Comparison of ENCODE assay signal across 10 cellular contexts in the genomic region with DNA sequence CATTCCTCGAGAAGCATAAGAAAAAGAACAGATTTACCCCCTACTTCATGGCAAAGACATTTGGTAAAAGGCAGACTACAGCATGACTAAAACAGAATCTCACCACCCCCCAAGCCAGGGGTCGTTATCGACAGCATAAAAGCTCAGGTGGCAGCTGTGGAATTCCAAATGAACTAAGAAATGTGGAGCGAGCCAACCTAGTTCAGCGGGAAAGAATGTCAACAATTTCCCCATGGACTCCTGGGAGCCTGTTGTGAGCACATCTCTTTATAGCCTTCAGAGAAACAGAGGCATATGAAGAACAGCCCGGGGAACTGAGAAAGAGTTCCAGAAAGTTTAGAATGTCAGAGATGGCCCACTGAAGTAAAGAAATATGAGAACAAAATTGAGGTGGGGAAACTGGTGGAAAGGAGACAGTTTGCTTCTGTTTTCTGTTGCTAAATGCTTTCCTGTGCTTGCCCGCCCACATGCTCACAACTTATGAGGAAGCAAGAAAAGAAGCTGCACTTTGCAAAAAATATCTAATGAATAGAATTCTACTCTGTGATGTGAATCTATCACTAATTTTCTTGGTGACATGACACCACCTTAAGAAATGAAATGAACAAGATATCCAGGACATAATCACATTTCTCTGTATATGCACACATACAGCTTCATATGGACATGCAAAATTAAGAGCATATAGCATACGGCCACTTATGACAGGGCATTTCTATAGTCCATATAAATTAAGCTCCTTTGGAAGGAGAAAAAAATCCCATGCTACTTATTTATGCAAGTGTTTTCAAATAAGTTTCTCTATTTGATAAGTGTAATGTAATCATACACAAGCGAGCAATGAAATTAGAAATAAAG.
DNase-seq lines count a peak whose midpoint lies in the region; ATAC-seq and TF ChIP-seq lines count a peak whose summit lies in the region.
"Had no signal": no experiment of that assay in that cellular context is flagged by ENCODE, and none has a peak within 500 bp of the region (broad histone marks: within the 10 kb centered on the region; RNA-seq: fewer than 3 reads in every experiment).

No MANE protein-coding gene starts in this region.

- H3K9ac ChIP-seq in NT2/D1 (ENCODE audit: insufficient read length, low read depth) (no peak overlapping the region), parathyroid adenoma (no peak overlapping the region)

- WGBS in suprapubic skin = 36% methylated on average over 9 of the region's 9 CpGs

- H3K4me1 ChIP-seq in NT2/D1 (ENCODE audit: insufficient read depth, insufficient read length) (no peaks in the 10 kb centered on the region), parathyroid adenoma (peaks cover 14% of the 10 kb centered on the region), suprapubic skin (peaks cover 4% of the 10 kb centered on the region)

- no peak for ATAC-seq in GM19463 (IDR thresholded peaks at IDR 0.05; ENCODE audit: unreplicated experiment)

- TF ChIP-seq POLR2A in suprapubic skin (IDR thresholded peaks at IDR 0.05) = no peak

- TF ChIP-seq CTCF in parathyroid adenoma (IDR thresholded peaks at IDR 0.05) (no peak), suprapubic skin (IDR thresholded peaks at IDR 0.05) (no peak)

- H3K79me2 ChIP-seq in parathyroid adenoma = no peaks in the 10 kb centered on the region

- intact Hi-C loops in posterior cingulate gyrus (cut with DNase I) = no loop called here

- H3K36me3 ChIP-seq in NT2/D1 (ENCODE audit: insufficient read depth, insufficient read length, low read length) (no peaks in the 10 kb centered on the region), parathyroid adenoma (ENCODE audit: control insufficient read depth, insufficient read depth, low read length) (no peaks in the 10 kb centered on the region), suprapubic skin (no peaks in the 10 kb centered on the region)

- H3K9me3 ChIP-seq in NT2/D1 (ENCODE audit: insufficient read depth, low read length) (no peaks in the 10 kb centered on the region), parathyroid adenoma (ENCODE audit: control insufficient read depth, low read length) (no peaks in the 10 kb centered on the region), suprapubic skin (no peaks in the 10 kb centered on the region)

- H3K4me3 ChIP-seq in NT2/D1 (ENCODE audit: insufficient read length, low read depth) (no peak overlapping the region), parathyroid adenoma (ENCODE audit: low read depth, low read length) (no peak overlapping the region), suprapubic skin (no peak overlapping the region)

- TF ChIP-seq EP300 in suprapubic skin (IDR thresholded peaks at IDR 0.05) = no peak

- peak overlapping the region; percentile 1 for H3K4me2 ChIP-seq in parathyroid adenoma (ENCODE audit: low read length)

- DNase-seq in EH (ENCODE audit: low read depth) (peak; percentile 77), NT2/D1 (ENCODE audit: low read depth, low spot score) (peak; percentile 75), fibroblast of peridontal ligament (ENCODE audit: extremely low read depth) (peak; percentile 67), suprapubic skin (ENCODE audit: low spot score in 2 of 2) (no peak), COR-L47 (lab: John Stamatoyannopoulos, UW) (no peak), posterior cingulate gyrus (no peak)
- DNase-seq: activated naive CD4-positive, alpha-beta T cell treated with anti-CD3 and anti-CD28 coated beads for 36 hours; Karpas-422 had no signal

- H3K27me3 ChIP-seq in NT2/D1 (ENCODE audit: insufficient read depth, insufficient read length) (no peaks in the 10 kb centered on the region), parathyroid adenoma (ENCODE audit: control insufficient read depth, insufficient read depth, low read length) (no peaks in the 10 kb centered on the region), suprapubic skin (no peaks in the 10 kb centered on the region)

- H3K27ac ChIP-seq in parathyroid adenoma (peak overlapping the region; percentile 91), suprapubic skin (no peak overlapping the region)

- peak overlapping the region; percentile 53 for H2AFZ ChIP-seq in parathyroid adenoma

Comparison
In these comparisons a context has a peak if more than half of its experiments do, and no peak if none do; other contexts are left out.
1. DNase-seq: peak in EH (single experiment), NT2/D1 (single experiment) and fibroblast of peridontal ligament (single experiment); none in suprapubic skin (0 of 2), COR-L47 (single experiment) and posterior cingulate gyrus (0 of 10).